In genomic region chr20:21708738-21709534, GRCh38 we compare ENCODE assay signal across 22 cellular contexts. TPM values are rescaled to one million over a fixed set of nuclear protein-coding genes. Genes with fewer than 3 reads are reported as not detected.
DNase-seq lines count a peak whose midpoint lies in the region; ATAC-seq, FAIRE-seq and TF ChIP-seq lines count a peak whose summit lies in the region.
"Had no signal": no experiment of that assay in that cellular context is flagged by ENCODE, and none has a peak within 500 bp of the region (broad histone marks: within the 10 kb centered on the region; RNA-seq: fewer than 3 reads in every experiment).

No MANE protein-coding gene starts in this region.

- in situ Hi-C loops in KBM-7 (cut with MboI; ENCODE audit: low pct_unique_long_range_greater_than_20kb, low sequenced_read_pairs), result no loop called here

- TF ChIP-seq CTCF in endothelial cell of umbilical vein (IDR thresholded peaks at IDR 0.05; ENCODE audit: extremely low read depth in 1 of 2, insufficient read depth in 1 of 2, low read depth in 1 of 2, low read length in 2 of 2), result no peak
- peak; percentile 18 for TF ChIP-seq CTCF in progenitor cell of endocrine pancreas (IDR thresholded peaks at IDR 0.05; ENCODE audit: unreplicated experiment)

- POLR2A ChIA-PET in endothelial cell of umbilical vein (lab: Charles Lee), result no interaction called here

- no peak overlapping the region for H3K4me3 Mint-ChIP-seq in T-helper 17 cell
- peak overlapping the region; percentile 9 for H3K4me3 Mint-ChIP-seq in progenitor cell of endocrine pancreas (ENCODE audit: low read depth)
- H3K4me3 Mint-ChIP-seq: CD4-positive, alpha-beta memory T cell had no signal

- no peaks in the 10 kb centered on the region for H3K9me3 Mint-ChIP-seq in progenitor cell of endocrine pancreas (ENCODE audit: low read depth)

- H3K4me3 ChIP-seq in H7 (ENCODE audit: insufficient read depth, low read depth, low read length), result no peak overlapping the region
- H3K4me3 ChIP-seq in endothelial cell of umbilical vein (replicated peaks in 1 of 3; ENCODE audit: insufficient read depth in 1 of 3, low read depth in 1 of 3, low read length in 3 of 3), result no peak overlapping the region
- H3K4me3 ChIP-seq: BLaER1 treated with 17β-estradiol and CSF1 and Interleukin-3, amounts not matched to agents 10 nM and 100 nM; Peyer's patch had no signal

- H3K9me1 ChIP-seq in endothelial cell of umbilical vein (replicated peaks; ENCODE audit: control insufficient read depth, extremely low read depth, insufficient read depth, low read length), result no peaks in the 10 kb centered on the region

- intact Hi-C loops in endothelial cell of umbilical vein (cut with micrococcal nuclease), result no loop called here

- no peak for TF ChIP-seq POLR2A in endothelial cell of umbilical vein (IDR thresholded peaks at IDR 0.05; ENCODE audit: low read depth, low read length)

- H3K4me2 ChIP-seq in endothelial cell of umbilical vein (ENCODE audit: insufficient read depth, low read length), result no peak overlapping the region
- H3K4me2 ChIP-seq: BLaER1 treated with 17β-estradiol and CSF1 and Interleukin-3, amounts not matched to agents 10 nM and 100 nM had no signal

- DNase-seq in H7 (peak; percentile 70), T-helper 17 cell (no peak), endothelial cell of umbilical vein (ENCODE audit: low read depth, low spot score) (no peak), progenitor cell of endocrine pancreas (ENCODE audit: low spot score, unreplicated experiment) (no peak), KBM-7 (no peak), DMS53 (lab: John Stamatoyannopoulos, UW) (no peak), iPS-NIHi7 (ENCODE audit: extremely low spot score) (no peak)
- DNase-seq: CD4-positive, alpha-beta memory T cell; DMS153; GOT3; NCI-H1105; NCI-H2029 treated with DMSO at 0.1 percent for 48 hours; NCI-H2171 treated with DMSO at 0.1 percent for 48 hours; NCI-H524 treated with DMSO at 0.1 percent for 48 hours; Peyer's patch had no signal

- H3K4me1 ChIP-seq in endothelial cell of umbilical vein (ENCODE audit: control insufficient read depth, extremely low read depth, insufficient read depth, low read length), result no peaks in the 10 kb centered on the region
- H3K4me1 ChIP-seq: BLaER1 treated with 17β-estradiol and CSF1 and Interleukin-3, amounts not matched to agents 10 nM and 100 nM; Peyer's patch had no signal

- no peak overlapping the region for H3K9ac ChIP-seq in endothelial cell of umbilical vein (replicated peaks; ENCODE audit: extremely low read depth, insufficient read depth, low read length)
- H3K9ac ChIP-seq: BLaER1 treated with 17β-estradiol and CSF1 and Interleukin-3, amounts not matched to agents 10 nM and 100 nM had no signal

- H3K9me3 ChIP-seq in T-helper 17 cell (ENCODE audit: control insufficient read depth, low read length, poor library complexity, severe bottlenecking), result no peaks in the 10 kb centered on the region
- H3K9me3 ChIP-seq in endothelial cell of umbilical vein (replicated peaks; ENCODE audit: control insufficient read depth, insufficient read depth, low read length), result no peaks in the 10 kb centered on the region
- H3K9me3 ChIP-seq: Peyer's patch had no signal

- peak overlapping the region; percentile 41 for H3K27ac Mint-ChIP-seq in T-helper 17 cell
- no peak overlapping the region for H3K27ac Mint-ChIP-seq in progenitor cell of endocrine pancreas
- H3K27ac Mint-ChIP-seq: CD4-positive, alpha-beta memory T cell had no signal

- H3K27me3 Mint-ChIP-seq in T-helper 17 cell, result peaks cover 63% of the 10 kb centered on the region
- H3K27me3 Mint-ChIP-seq in progenitor cell of endocrine pancreas, result peaks cover 95% of the 10 kb centered on the region

- BruUV-seq in endothelial cell of umbilical vein (replicated peaks; lab: Mats Ljungman, UMichigan), result no TSS peak

- no peak for FAIRE-seq in endothelial cell of umbilical vein (lab: Jason Lieb, UNC)
- FAIRE-seq: G401.6 had no signal

- H2AFZ ChIP-seq in endothelial cell of umbilical vein (ENCODE audit: low read depth, low read length), result no peak overlapping the region

- ATAC-seq in T-helper 17 cell, result no peak
- no peak for ATAC-seq in HG03095 (IDR thresholded peaks at IDR 0.05; ENCODE audit: unreplicated experiment)
- ATAC-seq: SK-N-SH treated with all-trans-retinoic acid at 6 μM for 48 hours had no signal

- no peaks in the 10 kb centered on the region for H3K36me3 ChIP-seq in H7 (replicated peaks; ENCODE audit: control insufficient read depth, insufficient read depth, low read length)
- H3K36me3 ChIP-seq in endothelial cell of umbilical vein (ENCODE audit: control insufficient read depth in 2 of 2, extremely low read depth in 1 of 2, insufficient read depth in 2 of 2, low read length in 2 of 2), result no peaks in the 10 kb centered on the region
- H3K36me3 ChIP-seq: BLaER1 treated with 17β-estradiol and CSF1 and Interleukin-3, amounts not matched to agents 10 nM and 100 nM; Peyer's patch had no signal

- H3K27ac ChIP-seq in endothelial cell of umbilical vein (ENCODE audit: insufficient read depth, low read depth, low read length), result no peak overlapping the region
- H3K27ac ChIP-seq: BLaER1 treated with 17β-estradiol and CSF1 and Interleukin-3, amounts not matched to agents 10 nM and 100 nM; HL-60; Peyer's patch had no signal

- dilution Hi-C loops in endothelial cell of umbilical vein (cut with MboI; ENCODE audit: extremely low pct_ligation_motif_present, low sequenced_read_pairs), result no loop called here

- H3K4me1 Mint-ChIP-seq in T-helper 17 cell, result peaks cover 2% of the 10 kb centered on the region
- peaks cover 8% of the 10 kb centered on the region for H3K4me1 Mint-ChIP-seq in progenitor cell of endocrine pancreas (ENCODE audit: low read depth)

- no peaks in the 10 kb centered on the region for H3K79me2 ChIP-seq in endothelial cell of umbilical vein (ENCODE audit: control insufficient read depth, insufficient read depth, low read length)

- H3K36me3 Mint-ChIP-seq in T-helper 17 cell (ENCODE audit: low read depth) (peaks cover 15% of the 10 kb centered on the region), progenitor cell of endocrine pancreas (ENCODE audit: insufficient read depth) (no peaks in the 10 kb centered on the region)
- H3K36me3 Mint-ChIP-seq: CD4-positive, alpha-beta memory T cell had no signal

- CTCF ChIA-PET in endothelial cell of umbilical vein (lab: Charles Lee), result interaction anchor here (3.0 kb wide), 1 partner anchor 11 kb away, joined by 26 read pairs; no protein-coding TSS in a partner anchor

- H4K20me1 ChIP-seq in endothelial cell of umbilical vein (replicated peaks; ENCODE audit: control insufficient read depth, extremely low read depth, insufficient read depth, low read length), result no peaks in the 10 kb centered on the region
- H4K20me1 ChIP-seq: BLaER1 treated with 17β-estradiol and CSF1 and Interleukin-3, amounts not matched to agents 10 nM and 100 nM had no signal

- peaks cover 100% of the 10 kb centered on the region for H3K27me3 ChIP-seq in H7 (ENCODE audit: control insufficient read depth, insufficient read depth, low read length)
- peaks cover 68 to 83% of the 10 kb centered on the region in 2 experiments for H3K27me3 ChIP-seq in endothelial cell of umbilical vein (ENCODE audit: control insufficient read depth in 2 of 2, insufficient read depth in 2 of 2, low read length in 2 of 2)

TF ChIP-seq in endothelial cell of umbilical vein, 7 proteins besides CTCF, POLR2A, EP300 and RAD21:
- TF ChIP-seq GATA2 (IDR thresholded peaks at IDR 0.05; ENCODE audit: insufficient read depth, insufficient read length, low read depth, low read length) (no peak), JUN (IDR thresholded peaks at IDR 0.05; ENCODE audit: borderline replicate concordance, insufficient read depth, insufficient read length, low read depth) (no peak), EZH2 (IDR thresholded peaks at IDR 0.05; ENCODE audit: borderline replicate concordance, low read depth, low read length, severe bottlenecking) (peak; percentile 45), MAX (IDR thresholded peaks at IDR 0.05; ENCODE audit: insufficient read depth, insufficient read length) (no peak), POLR2AphosphoS5 (IDR thresholded peaks at IDR 0.05; ENCODE audit: insufficient read depth, low read depth, low read length) (no peak), MYC (IDR thresholded peaks at IDR 0.05; ENCODE audit: low read depth, low read length) (no peak), FOS (IDR thresholded peaks at IDR 0.05; ENCODE audit: borderline replicate concordance, insufficient read depth, low read length) (no peak)
TF ChIP-seq in endothelial cell of umbilical vein: peak in this region for 1.

RNA-seq across cellular contexts. Expression of gene PAX1, which starts 3.5 kb away (rescaled TPM):
- total RNA-seq in H7 (2014; rRNA removed; shearing (Covaris generic)), result not detected in 2 replicates
- not detected for total RNA-seq in T-helper 17 cell
- not detected in 2 replicates for total RNA-seq in endothelial cell of umbilical vein
- not detected in 2 replicates for polyA plus RNA-seq in endothelial cell of umbilical vein
- not detected in 2 replicates for polyA plus RNA-seq in endothelial cell of umbilical vein (2011; cell fraction: cytosol; rRNA removed)
- not detected in 2 replicates for polyA plus RNA-seq in endothelial cell of umbilical vein (2011; cell fraction: nucleus; rRNA removed)
- polyA plus RNA-seq in endothelial cell of umbilical vein (2012), result not detected in 2 replicates
- not detected in 2 replicates for polyA minus RNA-seq in endothelial cell of umbilical vein
- not detected for polyA minus RNA-seq in endothelial cell of umbilical vein (2011; cell fraction: cytosol; rRNA and poly(A)+ RNA removed)
- not detected in 2 replicates for polyA minus RNA-seq in endothelial cell of umbilical vein (2011; cell fraction: nucleus; rRNA and poly(A)+ RNA removed)
- 1.3 and 3.3 TPM in 2 replicates for total RNA-seq in progenitor cell of endocrine pancreas
- total RNA-seq: CD4-positive, alpha-beta memory T cell; HT-29; OCI-LY7; Peyer's patch had no signal
- polyA plus RNA-seq: CD4-positive, alpha-beta memory T cell had no signal
